In the genomic region with DNA sequence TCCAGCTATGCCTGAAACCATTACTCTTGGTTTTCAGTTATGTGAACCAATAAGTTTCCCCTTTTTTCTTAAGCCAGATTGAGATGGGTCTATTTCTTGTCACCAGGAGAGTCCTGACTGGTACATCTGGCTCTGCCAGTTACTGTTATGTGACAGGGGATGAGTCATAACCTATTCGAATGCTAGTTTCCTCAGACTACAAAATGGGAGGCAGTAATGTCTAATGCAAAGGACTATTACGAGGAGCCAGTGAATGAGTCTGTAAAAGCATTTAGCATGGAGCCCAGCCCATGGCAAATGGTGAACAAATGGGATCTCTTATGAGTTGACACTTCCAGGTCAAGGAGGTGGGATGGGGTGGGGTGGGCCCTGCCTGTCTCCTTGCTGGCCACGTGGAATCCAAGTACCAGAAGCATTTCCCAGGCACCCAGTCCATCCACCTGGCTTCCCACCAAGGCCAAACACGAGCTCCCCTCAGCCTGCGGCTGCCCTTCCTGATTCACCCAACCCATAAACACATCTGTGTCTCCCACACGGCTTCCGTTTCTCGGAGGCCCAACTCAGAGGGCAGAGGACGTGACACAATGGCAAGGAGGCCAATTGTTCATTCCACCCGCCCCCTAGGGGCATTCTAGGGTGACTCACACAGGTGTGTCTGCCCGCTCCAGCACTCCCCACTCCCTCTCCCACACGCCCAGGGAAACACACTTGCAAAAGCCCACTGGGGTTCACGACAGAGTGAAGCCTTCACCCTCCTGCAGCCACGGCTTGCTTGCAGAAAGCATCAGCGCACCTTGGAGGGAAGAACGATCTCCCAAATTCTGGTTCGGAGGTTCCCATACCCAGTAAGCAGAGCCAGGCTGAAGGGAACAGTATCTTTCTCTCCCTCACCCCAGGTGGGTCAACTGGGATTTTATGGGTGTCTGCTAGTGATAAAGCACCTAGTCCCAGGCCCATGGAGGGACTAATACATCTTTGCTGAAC, we compare ENCODE assay signal across 8 cellular contexts.
DNase-seq lines count a peak whose midpoint lies in the region; ATAC-seq and TF ChIP-seq lines count a peak whose summit lies in the region.

No MANE protein-coding gene starts in this region.

- ATAC-seq in stimulated activated naive B cell treated with anti-CD40 and anti-IgM and Interleukin-4, amounts not matched to agents 10 μg/mL and 1 μg/mL and 100 μg/mL, for 72 hours (replicated peaks): peak; percentile 50 to 72
- no peak for ATAC-seq in HG02763 (IDR thresholded peaks at IDR 0.05; ENCODE audit: unreplicated experiment)
- no peak for ATAC-seq in GM21390 (IDR thresholded peaks at IDR 0.05; ENCODE audit: unreplicated experiment)
- no peak for ATAC-seq in omental fat pad (ENCODE audit: low FRiP score)

- TF ChIP-seq CTCF in esophagus muscularis mucosa (IDR thresholded peaks at IDR 0.05) (no peak), omental fat pad (IDR thresholded peaks at IDR 0.05) (no peak)

- TF ChIP-seq POLR2A in esophagus muscularis mucosa (IDR thresholded peaks at IDR 0.05; ENCODE audit: low read depth): no peak

- peak overlapping the region in 1 of 2 donors; percentile 43 for H3K4me3 Mint-ChIP-seq in stimulated activated naive B cell treated with anti-CD40 and anti-IgM and Interleukin-4, amounts not matched to agents 10 μg/mL and 1 μg/mL and 100 μg/mL, for 72 hours

- peak; percentile 28; the same call in 1 of the 2 replicates for TF ChIP-seq RAD21 in Ishikawa (IDR thresholded peaks at IDR 0.05; ENCODE audit: low read depth)

- peaks cover 6 to 8% of the 10 kb centered on the region in 2 donors for H3K27me3 Mint-ChIP-seq in stimulated activated naive B cell treated with anti-CD40 and anti-IgM and Interleukin-4, amounts not matched to agents 10 μg/mL and 1 μg/mL and 100 μg/mL, for 72 hours

- no peak overlapping the region for H3K4me3 ChIP-seq in esophagus muscularis mucosa

- H3K9me3 ChIP-seq in esophagus muscularis mucosa: no peaks in the 10 kb centered on the region

- peak overlapping the region in 3 of 4 donors; percentile 4 to 28 (median 17) for H3K27ac ChIP-seq in esophagus muscularis mucosa (replicated peaks in 1 of 4)

- H3K36me3 Mint-ChIP-seq in stimulated activated naive B cell treated with anti-CD40 and anti-IgM and Interleukin-4, amounts not matched to agents 10 μg/mL and 1 μg/mL and 100 μg/mL, for 72 hours: no peaks in the 10 kb centered on the region

- intact Hi-C loops in esophagus muscularis mucosa (cut with DNase I): no loop called here

- DNase-seq in activated CD4-positive, alpha-beta T cell treated with anti-CD3 and anti-CD28 coated beads for 4 hours: peak; percentile 69 to 73
- DNase-seq in esophagus muscularis mucosa (ENCODE audit: extremely low spot score): no peak
- DNase-seq in stimulated activated naive B cell treated with anti-CD40 and anti-IgM and Interleukin-4, amounts not matched to agents 10 μg/mL and 1 μg/mL and 100 μg/mL, for 72 hours: no peak
- DNase-seq in omental fat pad (ENCODE audit: low spot score): no peak
- no peak for DNase-seq in NCI-H2171 treated with DMSO at 0.1 percent for 48 hours (lab: John Stamatoyannopoulos, UW)

- TF ChIP-seq EP300 in Ishikawa (IDR thresholded peaks at IDR 0.05; ENCODE audit: borderline replicate concordance) (peak; percentile 62), esophagus muscularis mucosa (IDR thresholded peaks at IDR 0.05) (no peak)

- no peaks in the 10 kb centered on the region for H3K9me3 Mint-ChIP-seq in stimulated activated naive B cell treated with anti-CD40 and anti-IgM and Interleukin-4, amounts not matched to agents 10 μg/mL and 1 μg/mL and 100 μg/mL, for 72 hours

- H3K27ac Mint-ChIP-seq in stimulated activated naive B cell treated with anti-CD40 and anti-IgM and Interleukin-4, amounts not matched to agents 10 μg/mL and 1 μg/mL and 100 μg/mL, for 72 hours: no peak overlapping the region

- H3K4me1 Mint-ChIP-seq in stimulated activated naive B cell treated with anti-CD40 and anti-IgM and Interleukin-4, amounts not matched to agents 10 μg/mL and 1 μg/mL and 100 μg/mL, for 72 hours: peaks cover 4 to 18% of the 10 kb centered on the region in 2 donors

- H3K27me3 ChIP-seq in esophagus muscularis mucosa: no peaks in the 10 kb centered on the region

- H3K4me1 ChIP-seq in esophagus muscularis mucosa: peaks cover 30 to 35% (median 33%) of the 10 kb centered on the region in 4 donors

- 81% methylated on average over 5 of the region's 17 CpGs for WGBS in esophagus muscularis mucosa

- H3K36me3 ChIP-seq in esophagus muscularis mucosa: no peaks in the 10 kb centered on the region

TF ChIP-seq in Ishikawa, 13 proteins besides CTCF, POLR2A, EP300 and RAD21:
- TF ChIP-seq TEAD4 (IDR thresholded peaks at IDR 0.05) (peak; percentile 66), ZBTB7A (IDR thresholded peaks at IDR 0.05; ENCODE audit: low read depth) (peak; percentile 60; the same call in 1 of the 2 replicates), CREB1 (IDR thresholded peaks at IDR 0.05; ENCODE audit: low read depth) (no peak), TCF12 (IDR thresholded peaks at IDR 0.05; ENCODE audit: low read depth) (peak; percentile 68), TAF1 (IDR thresholded peaks at IDR 0.05; ENCODE audit: low read depth) (0 out of 2 replicates have a peak, but pooled peaks have one; percentile 30)
- TF ChIP-seq, protein P1, sequence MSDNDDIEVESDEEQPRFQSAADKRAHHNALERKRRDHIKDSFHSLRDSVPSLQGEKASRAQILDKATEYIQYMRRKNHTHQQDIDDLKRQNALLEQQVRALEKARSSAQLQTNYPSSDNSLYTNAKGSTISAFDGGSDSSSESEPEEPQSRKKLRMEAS (IDR thresholded peaks at IDR 0.05): peak; percentile 81

Comparison
In these comparisons a context has a peak if more than half of its experiments do, and no peak if none do; other contexts are left out.
1. DNase-seq: peak in activated CD4-positive, alpha-beta T cell treated with anti-CD3 and anti-CD28 coated beads for 4 hours (2 of 2); none in esophagus muscularis mucosa (single experiment), stimulated activated naive B cell treated with anti-CD40 and anti-IgM and Interleukin-4, amounts not matched to agents 10 μg/mL and 1 μg/mL and 100 μg/mL, for 72 hours (single experiment), omental fat pad (single experiment) and NCI-H2171 treated with DMSO at 0.1 percent for 48 hours (single experiment).
2. ATAC-seq: peak in stimulated activated naive B cell treated with anti-CD40 and anti-IgM and Interleukin-4, amounts not matched to agents 10 μg/mL and 1 μg/mL and 100 μg/mL, for 72 hours (2 of 2); none in HG02763 (single experiment), GM21390 (single experiment) and omental fat pad (single experiment).